In genomic region chr17:51000835-51001638, GRCh38 we compare ENCODE assay signal across 7 cellular contexts.
DNase-seq lines count a peak whose midpoint lies in the region; ATAC-seq and TF ChIP-seq lines count a peak whose summit lies in the region.

No MANE protein-coding gene starts in this region.

- H3K27ac ChIP-seq in caudate nucleus (ENCODE audit: low read depth, low read length) (peak overlapping the region; percentile 56), tibial artery (no peak overlapping the region)

- H3K9ac ChIP-seq in NT2/D1 (ENCODE audit: insufficient read length, low read depth), result no peak overlapping the region

- ATAC-seq in HG03159 (IDR thresholded peaks at IDR 0.05; ENCODE audit: unreplicated experiment), result no peak

- intact Hi-C loops in tibial artery (cut with DNase I; ENCODE audit: low total_unique reads), result loop anchor here (2.0 kb wide), 1 partner anchor 152 kb away; the partner anchor contains the start of gene NME1

- peak; percentile 40 to 70 for TF ChIP-seq CTCF in tibial artery (IDR thresholded peaks at IDR 0.05)

- DNase-seq in G401 (ENCODE audit: low spot score) (peak; percentile 82), KBM-7 (peak; percentile 74), NT2/D1 (ENCODE audit: low read depth, low spot score) (peak; percentile 15), caudate nucleus (lab: John Stamatoyannopoulos, UW) (peak in 4 of 61 donors; percentile 13 to 46 (median 38)), kidney tubule cell (ENCODE audit: low spot score) (peak; percentile 61), tibial artery (no peak)

- in situ Hi-C loops in G401 (cut with HindIII; ENCODE audit: low sequenced_read_pairs) (no loop called here), KBM-7 (cut with MboI; ENCODE audit: low pct_unique_long_range_greater_than_20kb, low sequenced_read_pairs) (no loop called here)

- H3K4me3 ChIP-seq in NT2/D1 (ENCODE audit: insufficient read length, low read depth), result no peak overlapping the region
- no peak overlapping the region for H3K4me3 ChIP-seq in tibial artery

- H3K36me3 ChIP-seq in NT2/D1 (ENCODE audit: insufficient read depth, insufficient read length, low read length) (peaks cover 65% of the 10 kb centered on the region), tibial artery (peaks cover 58 to 75% (median 60%) of the 10 kb centered on the region in 3 donors)

- H3K4me1 ChIP-seq in NT2/D1 (ENCODE audit: insufficient read depth, insufficient read length) (no peaks in the 10 kb centered on the region), tibial artery (no peaks in the 10 kb centered on the region)

- H3K9me3 ChIP-seq in NT2/D1 (ENCODE audit: insufficient read depth, low read length) (no peaks in the 10 kb centered on the region), tibial artery (no peaks in the 10 kb centered on the region)

- H3K27me3 ChIP-seq in NT2/D1 (ENCODE audit: insufficient read depth, insufficient read length) (no peaks in the 10 kb centered on the region), tibial artery (no peaks in the 10 kb centered on the region)

Comparison
In these comparisons a context has a peak if more than half of its experiments do, and no peak if none do; other contexts are left out.
1. DNase-seq: peak in G401 (single experiment), KBM-7 (single experiment), NT2/D1 (single experiment) and kidney tubule cell (single experiment); none in tibial artery (0 of 2).